22 cellular contexts compared by ENCODE assay signal in genomic region chr1:171758011-171758410, GRCh38.
"Had no signal": no experiment of that assay in that cellular context is flagged by ENCODE, and none has a peak within 500 bp of the region (broad histone marks: within the 10 kb centered on the region; RNA-seq: fewer than 3 reads in every experiment).

No MANE protein-coding gene starts in this region.

- H3K4me1 ChIP-seq: adrenal gland, body of pancreas, SJSA1 had no signal

- ATAC-seq: activated CD8-positive, alpha-beta T cell treated with anti-CD3 and anti-CD28 coated beads for 36 hours; activated naive CD4-positive, alpha-beta T cell treated with anti-CD3 and anti-CD28 coated beads, Interleukin-2, amount 50 U/mL, for 72 hours; body of pancreas; Panc1 had no signal

- H3K36me3 ChIP-seq: adrenal gland, SJSA1 had no signal

- H3K27me3 ChIP-seq: adrenal gland, body of pancreas had no signal

- H3K9me3 ChIP-seq: adrenal gland, body of pancreas, SK-N-SH had no signal

- H3K9ac ChIP-seq: SK-N-SH had no signal

- H3K27ac ChIP-seq: adrenal gland, body of pancreas, SJSA1 had no signal

- DNase-seq: activated CD4-positive, alpha-beta T cell treated with anti-CD3 and anti-CD28 coated beads, Interleukin-2, amount 50 U/mL, for 4 hours; activated CD8-positive, alpha-beta T cell treated with anti-CD3 and anti-CD28 coated beads for 36 hours; activated gamma-delta T cell treated with Interleukin-2 at 50 U/mL for 16 hours; activated naive CD4-positive, alpha-beta T cell treated with anti-CD3 and anti-CD28 coated beads for 36 hours; activated T-cell treated with anti-CD3 and anti-CD28 coated beads, Interleukin-2, amount 50 U/mL, for 24 hours; adrenal gland; body of pancreas; Kasumi-1; KG1; MM.1S; MV-4-11; NCI-H1092; NCI-H1436 treated with DMSO at 0.1 percent for 48 hours; NCI-H1694 treated with DMSO at 0.1 percent for 48 hours; NCI-H2029; NCI-H345; NCI-H524 treated with DMSO at 0.1 percent for 48 hours; SHP77 treated with DMSO at 0.1 percent for 48 hours; SK-N-SH had no signal

- H3K4me3 ChIP-seq: adrenal gland, body of pancreas, SJSA1 had no signal

- H3K4me2 ChIP-seq: SK-N-SH had no signal
